In genomic region chr3:98563661-98564281, GRCh38 we compare ENCODE assay signal across 9 cellular contexts. TPM values are rescaled to one million over a fixed set of nuclear protein-coding genes. Genes with fewer than 3 reads are reported as not detected.
DNase-seq lines count a peak whose midpoint lies in the region; ATAC-seq, FAIRE-seq and TF ChIP-seq lines count a peak whose summit lies in the region.
"Had no signal": no experiment of that assay in that cellular context is flagged by ENCODE, and none has a peak within 500 bp of the region (broad histone marks: within the 10 kb centered on the region; RNA-seq: fewer than 3 reads in every experiment).

No MANE protein-coding gene starts in this region.

- no peak overlapping the region for H2BK20ac ChIP-seq in IMR-90 (ENCODE audit: low read depth, low read length)

- no peak overlapping the region for H4K5ac ChIP-seq in IMR-90 (ENCODE audit: low read depth, low read length)

- H2BK15ac ChIP-seq in IMR-90 (ENCODE audit: low read depth, low read length), result no peak overlapping the region

- POLR2A ChIA-PET in IMR-90 (lab: Charles Lee; ENCODE audit: unreplicated experiment), result no interaction called here

- H3K9me1 ChIP-seq in IMR-90 (ENCODE audit: insufficient read depth, low read length), result no peaks in the 10 kb centered on the region

- no peaks in the 10 kb centered on the region for H3K4me1 Mint-ChIP-seq in progenitor cell of endocrine pancreas (ENCODE audit: low read depth)

- H3K27ac ChIP-seq in IMR-90 (ENCODE audit: insufficient read depth, low read length), result no peak overlapping the region

- H3K18ac ChIP-seq in IMR-90 (ENCODE audit: low read depth, low read length), result no peak overlapping the region

- FAIRE-seq in bronchial epithelial cell (lab: Jason Lieb, UNC), result no peak

- WGBS in IMR-90 (ENCODE audit: extremely low coverage in 2 of 2, insufficient read length in 1 of 2), 2 experiments, result 83% methylated on average over 1 of the region's 4 CpGs; no CpG with 5 or more reads in 1 of the 2 experiments

- no peak overlapping the region for H2AK5ac ChIP-seq in IMR-90 (ENCODE audit: low read depth, low read length)

- H4K91ac ChIP-seq in IMR-90 (ENCODE audit: insufficient read depth, low read depth, low read length), result no peak overlapping the region

- no peak overlapping the region for H3K56ac ChIP-seq in IMR-90 (ENCODE audit: extremely low read depth, insufficient read depth, low read length)

- no peak overlapping the region for H3K14ac ChIP-seq in IMR-90 (replicated peaks; ENCODE audit: low read depth, low read length)

- H3K27me3 ChIP-seq in IMR-90 (ENCODE audit: control insufficient read depth, insufficient read depth, low read length) (no peaks in the 10 kb centered on the region; the same call in 1 of the 2 replicates), bronchial epithelial cell (ENCODE audit: control insufficient read depth, insufficient read depth, low read length) (no peaks in the 10 kb centered on the region)

- H3K4me2 ChIP-seq in IMR-90 (ENCODE audit: low read depth, low read length), result no peak overlapping the region

- no peaks in the 10 kb centered on the region for H4K20me1 ChIP-seq in IMR-90 (ENCODE audit: insufficient read depth, low read length)

- H3K23ac ChIP-seq in IMR-90 (ENCODE audit: low read depth, low read length), result no peak overlapping the region

- no peaks in the 10 kb centered on the region for H3K79me1 ChIP-seq in IMR-90 (ENCODE audit: low read depth in 1 of 2, low read length in 2 of 2)

- no peak overlapping the region for H2AK9ac ChIP-seq in IMR-90 (replicated peaks; ENCODE audit: low read depth, low read length, poor library complexity)

- no peak for TF ChIP-seq CTCF in IMR-90 (conservative IDR thresholded peaks at IDR 0.05; ENCODE audit: low read depth, low read length)
- no peak for TF ChIP-seq CTCF in bronchial epithelial cell (IDR thresholded peaks at IDR 0.05; ENCODE audit: insufficient read depth, low read length, severe bottlenecking)
- no peak for TF ChIP-seq CTCF in progenitor cell of endocrine pancreas (IDR thresholded peaks at IDR 0.05; ENCODE audit: unreplicated experiment)

- in situ Hi-C loops in IMR-90 (cut with MboI; ENCODE audit: low sequenced_read_pairs), result loop anchor here (25.0 kb wide), 1 partner anchor 226 kb away; no protein-coding TSS in a partner anchor

- intact Hi-C loops in IMR-90 (cut with micrococcal nuclease), result no loop called here

- H2BK120ac ChIP-seq in IMR-90 (ENCODE audit: low read depth, low read length), result no peak overlapping the region

- TF ChIP-seq POLR2A in IMR-90 (IDR thresholded peaks at IDR 0.05; ENCODE audit: low read depth, low read length), result no peak

- BruUV-seq in IMR-90 (replicated peaks; lab: Mats Ljungman, UMichigan), result no TSS peak

- H3K27me3 Mint-ChIP-seq in progenitor cell of endocrine pancreas, result no peaks in the 10 kb centered on the region

- H3K36me3 ChIP-seq in IMR-90 (ENCODE audit: control insufficient read depth, insufficient read depth, low read length) (no peaks in the 10 kb centered on the region), bronchial epithelial cell (ENCODE audit: control insufficient read depth, insufficient read depth, low read length) (no peaks in the 10 kb centered on the region)

- TF ChIP-seq RAD21 in IMR-90 (IDR thresholded peaks at IDR 0.05; ENCODE audit: low read length), result no peak

- H3K36me3 Mint-ChIP-seq in progenitor cell of endocrine pancreas (ENCODE audit: insufficient read depth), result no peaks in the 10 kb centered on the region

- DNase-seq in IMR-90, result peak; percentile 61
- peak; percentile 89 for DNase-seq in bronchial epithelial cell (ENCODE audit: low read depth)
- DNase-seq in globus pallidus (ENCODE audit: low spot score), result no peak
- no peak for DNase-seq in midbrain (lab: John Stamatoyannopoulos, UW)
- no peak for DNase-seq in progenitor cell of endocrine pancreas (ENCODE audit: low spot score, unreplicated experiment)
- DNase-seq in stimulated activated CD4-positive, alpha-beta T cell treated with anti-CD3 and anti-CD28 coated beads, Interleukin-2, amount 100 ng/mL, for 24 hours, result no peak

- H3K4me1 ChIP-seq in IMR-90 (ENCODE audit: control insufficient read depth, insufficient read depth, low read length), result no peaks in the 10 kb centered on the region; the same call in 1 of the 2 replicates

- CTCF ChIA-PET in IMR-90 (lab: Yijun Ruan, JAX), result no interaction called here

- no peaks in the 10 kb centered on the region for H3K9me3 Mint-ChIP-seq in progenitor cell of endocrine pancreas (ENCODE audit: low read depth)

- no peak overlapping the region for H3K9ac ChIP-seq in IMR-90 (ENCODE audit: low read depth, low read length)

- H2BK5ac ChIP-seq in IMR-90 (ENCODE audit: low read depth, low read length, poor library complexity, severe bottlenecking), result no peak overlapping the region

- H3K4ac ChIP-seq in IMR-90 (ENCODE audit: low read depth, low read length), result no peak overlapping the region

- dilution Hi-C loops in IMR-90 (cut with HindIII; ENCODE audit: low sequenced_read_pairs, unreplicated experiment), result no loop called here

- H3K9me3 ChIP-seq in IMR-90 (ENCODE audit: control insufficient read depth, insufficient read depth, low read length), result no peaks in the 10 kb centered on the region

- ATAC-seq in GM21576 (IDR thresholded peaks at IDR 0.05; ENCODE audit: unreplicated experiment) (peak; percentile 58), IMR-90 (ENCODE audit: low read depth) (peak; percentile 64)

- no peak overlapping the region for H4K8ac ChIP-seq in IMR-90 (ENCODE audit: low read depth in 2 of 2, low read length in 2 of 2)

- H3K27ac Mint-ChIP-seq in progenitor cell of endocrine pancreas, result no peak overlapping the region

- no peak overlapping the region for H3K4me3 Mint-ChIP-seq in progenitor cell of endocrine pancreas (ENCODE audit: low read depth)

- H2AFZ ChIP-seq in IMR-90 (replicated peaks; ENCODE audit: low read length, poor library complexity), result no peak overlapping the region

- H3K4me3 ChIP-seq in GM08714 (ENCODE audit: low read length) (peak overlapping the region; percentile 58; the same call in 1 of the 2 replicates), IMR-90 (ENCODE audit: insufficient read depth, low read depth, low read length) (no peak overlapping the region), bronchial epithelial cell (ENCODE audit: low read depth, low read length) (no peak overlapping the region)

TF ChIP-seq in IMR-90, 13 proteins besides CTCF, POLR2A, EP300 and RAD21:
- TF ChIP-seq FOS (IDR thresholded peaks at IDR 0.05; ENCODE audit: low read depth, low read length) (no peak), CEBPB (IDR thresholded peaks at IDR 0.05; ENCODE audit: low read depth, low read length) (peak; percentile 87)

RNA-seq across cellular contexts. Expression of gene CPOX, which starts 29.6 kb away (rescaled TPM):
- 14.5 and 20.3 TPM in 2 replicates for total RNA-seq in IMR-90 (2012; rRNA removed)
- polyA plus RNA-seq in IMR-90 (2012; rRNA removed), result 17.9 and 19.4 TPM in 2 replicates
- polyA plus RNA-seq in IMR-90 (2012; cell fraction: cytosol; rRNA removed), result 14.1 and 20.7 TPM in 2 replicates
- 27.3 and 29.1 TPM in 2 replicates for polyA plus RNA-seq in IMR-90 (2012; cell fraction: nucleus; rRNA removed; ENCODE audit: low replicate concordance)
- total RNA-seq in bronchial epithelial cell, result 22.7 and 36.1 TPM in 2 replicates
- 20.4 and 24.4 TPM in 2 replicates for total RNA-seq in progenitor cell of endocrine pancreas

RNA-seq across cellular contexts. Expression of gene GPR15, which starts 32.0 kb away (rescaled TPM):
- not detected in 2 replicates for total RNA-seq in IMR-90 (2012; rRNA removed)
- polyA plus RNA-seq in IMR-90 (2012; rRNA removed), result not detected in 2 replicates
- polyA plus RNA-seq in IMR-90 (2012; cell fraction: cytosol; rRNA removed), result not detected in 2 replicates
- polyA plus RNA-seq in IMR-90 (2012; cell fraction: nucleus; rRNA removed; ENCODE audit: low replicate concordance), result not detected in 2 replicates
- total RNA-seq in bronchial epithelial cell, result not detected in 2 replicates
- total RNA-seq in progenitor cell of endocrine pancreas, result not detected in 2 replicates
- polyA plus RNA-seq: neural cell had no signal

RNA-seq across cellular contexts. Expression of gene CLDND1, which starts 41.1 kb away (rescaled TPM):
- 78.3 and 125 TPM in 2 replicates for total RNA-seq in IMR-90 (2012; rRNA removed)
- polyA plus RNA-seq in IMR-90 (2012; rRNA removed), result 67.4 and 75.8 TPM in 2 replicates
- polyA plus RNA-seq in IMR-90 (2012; cell fraction: cytosol; rRNA removed), result 23.0 and 34.0 TPM in 2 replicates
- 10.1 and 120 TPM in 2 replicates for polyA plus RNA-seq in IMR-90 (2012; cell fraction: nucleus; rRNA removed; ENCODE audit: low replicate concordance)
- 183 and 216 TPM in 2 replicates for total RNA-seq in bronchial epithelial cell
- total RNA-seq in progenitor cell of endocrine pancreas, result 100 and 101 TPM in 2 replicates

Comparison
In these comparisons a context has a peak if more than half of its experiments do, and no peak if none do; other contexts are left out.
1. DNase-seq: peak in IMR-90 (single experiment) and bronchial epithelial cell (single experiment); none in globus pallidus (single experiment), midbrain (single experiment), progenitor cell of endocrine pancreas (single experiment) and stimulated activated CD4-positive, alpha-beta T cell treated with anti-CD3 and anti-CD28 coated beads, Interleukin-2, amount 100 ng/mL, for 24 hours (0 of 2).